1 cellular context compared by ENCODE assay signal in the genomic region with DNA sequence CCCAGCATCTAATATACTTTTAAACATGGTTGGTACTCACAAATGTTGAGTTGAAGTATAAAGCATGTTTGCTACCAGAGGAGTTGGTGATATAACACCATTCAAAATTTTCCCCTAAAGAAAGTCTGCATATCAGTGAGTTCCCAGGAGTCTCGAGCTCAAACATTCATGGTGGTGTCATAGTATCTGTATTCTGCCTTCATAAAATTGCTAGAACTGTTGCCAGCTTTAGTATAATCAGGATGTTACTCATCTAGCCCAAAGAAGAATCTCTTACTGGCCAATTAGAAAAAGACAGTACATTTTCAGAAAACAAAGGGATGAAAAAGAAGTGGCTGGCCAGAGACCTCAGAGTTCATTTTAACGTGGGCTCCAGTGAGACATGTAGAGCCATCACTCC.
TF ChIP-seq lines count a peak whose summit lies in the region.

No MANE protein-coding gene starts in this region.

TF ChIP-seq in IMR-90, 13 proteins besides CTCF, POLR2A, EP300 and RAD21:
- no peak for TF ChIP-seq CHD1 (IDR thresholded peaks at IDR 0.05; ENCODE audit: low read depth, low read length)
- TF ChIP-seq MAFK (IDR thresholded peaks at IDR 0.05; ENCODE audit: low read depth, low read length) = no peak
- TF ChIP-seq BHLHE40 (IDR thresholded peaks at IDR 0.05; ENCODE audit: low read depth, low read length) = no peak
- TF ChIP-seq, protein P1, sequence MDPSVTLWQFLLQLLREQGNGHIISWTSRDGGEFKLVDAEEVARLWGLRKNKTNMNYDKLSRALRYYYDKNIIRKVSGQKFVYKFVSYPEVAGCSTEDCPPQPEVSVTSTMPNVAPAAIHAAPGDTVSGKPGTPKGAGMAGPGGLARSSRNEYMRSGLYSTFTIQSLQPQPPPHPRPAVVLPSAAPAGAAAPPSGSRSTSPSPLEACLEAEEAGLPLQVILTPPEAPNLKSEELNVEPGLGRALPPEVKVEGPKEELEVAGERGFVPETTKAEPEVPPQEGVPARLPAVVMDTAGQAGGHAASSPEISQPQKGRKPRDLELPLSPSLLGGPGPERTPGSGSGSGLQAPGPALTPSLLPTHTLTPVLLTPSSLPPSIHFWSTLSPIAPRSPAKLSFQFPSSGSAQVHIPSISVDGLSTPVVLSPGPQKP (IDR thresholded peaks at IDR 0.05; ENCODE audit: borderline replicate concordance, low read depth, low read length) = no peak
- TF ChIP-seq, protein P2, sequence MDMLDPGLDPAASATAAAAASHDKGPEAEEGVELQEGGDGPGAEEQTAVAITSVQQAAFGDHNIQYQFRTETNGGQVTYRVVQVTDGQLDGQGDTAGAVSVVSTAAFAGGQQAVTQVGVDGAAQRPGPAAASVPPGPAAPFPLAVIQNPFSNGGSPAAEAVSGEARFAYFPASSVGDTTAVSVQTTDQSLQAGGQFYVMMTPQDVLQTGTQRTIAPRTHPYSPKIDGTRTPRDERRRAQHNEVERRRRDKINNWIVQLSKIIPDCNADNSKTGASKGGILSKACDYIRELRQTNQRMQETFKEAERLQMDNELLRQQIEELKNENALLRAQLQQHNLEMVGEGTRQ (IDR thresholded peaks at IDR 0.05; ENCODE audit: low read depth, low read length) = no peak
- TF ChIP-seq RCOR1 (IDR thresholded peaks at IDR 0.05; ENCODE audit: insufficient replicate concordance, low read length) = no peak
- TF ChIP-seq MXI1 (IDR thresholded peaks at IDR 0.05; ENCODE audit: borderline replicate concordance, low read depth, low read length) = no peak
- TF ChIP-seq NFE2L2 (IDR thresholded peaks at IDR 0.05; ENCODE audit: low read depth, low read length) = no peak
- TF ChIP-seq RFX5 (IDR thresholded peaks at IDR 0.05; ENCODE audit: low read depth, low read length) = no peak
- TF ChIP-seq SMC3 (IDR thresholded peaks at IDR 0.05; ENCODE audit: low read depth, low read length) = no peak
- no peak for TF ChIP-seq FOS (IDR thresholded peaks at IDR 0.05; ENCODE audit: low read depth, low read length)
- TF ChIP-seq CEBPB (IDR thresholded peaks at IDR 0.05; ENCODE audit: low read depth, low read length) = no peak
- no peak for TF ChIP-seq MAZ (IDR thresholded peaks at IDR 0.05; ENCODE audit: borderline replicate concordance, low read depth, low read length)
